In the genomic region with DNA sequence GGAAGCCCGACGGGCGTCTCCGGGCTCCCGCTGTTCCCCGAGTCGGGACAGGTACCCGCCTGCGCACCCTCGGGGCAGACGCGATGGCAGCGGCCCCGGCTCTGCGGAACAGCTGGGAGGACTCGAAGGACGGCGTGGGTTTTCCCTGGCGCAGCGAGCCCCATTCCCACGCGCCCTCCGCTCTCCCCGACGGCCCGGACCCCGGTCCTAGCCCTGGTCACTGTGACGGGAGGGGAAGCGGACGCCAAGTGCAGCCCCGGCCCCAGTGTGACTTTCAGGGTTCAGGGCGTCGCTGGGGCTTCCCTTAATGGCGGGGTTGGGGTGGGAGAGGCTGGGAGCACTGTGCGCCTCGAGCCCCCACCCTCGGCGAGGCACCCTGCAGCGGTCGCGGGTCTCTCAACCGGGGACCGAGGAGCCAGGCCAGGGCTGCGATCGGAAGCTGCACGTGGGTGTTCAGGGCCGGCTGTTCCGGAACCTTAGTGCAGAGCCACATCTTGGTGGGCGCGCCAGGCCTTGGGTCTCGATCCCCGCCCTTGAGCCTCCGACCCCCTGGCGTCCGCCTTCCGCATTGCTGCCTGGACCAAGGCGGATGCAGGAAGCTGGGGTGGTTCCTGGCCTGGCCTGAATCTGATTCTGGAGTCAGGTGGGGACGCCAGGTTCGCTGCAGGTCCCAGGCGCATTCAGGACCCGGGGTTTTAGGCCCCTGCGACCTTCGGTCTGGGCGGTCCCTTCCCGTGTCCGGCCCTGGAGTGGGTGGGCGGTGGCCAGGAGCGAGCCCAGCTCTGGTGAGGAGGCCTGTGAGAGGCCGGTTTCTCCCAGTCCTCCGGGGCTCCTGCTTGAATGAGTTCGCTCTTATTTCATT, we compare ENCODE assay signal across 8 cellular contexts. TPM values are rescaled to one million over a fixed set of nuclear protein-coding genes. Genes with fewer than 3 reads are reported as not detected.
DNase-seq lines count a peak whose midpoint lies in the region; ATAC-seq and TF ChIP-seq lines count a peak whose summit lies in the region.

No MANE protein-coding gene starts in this region.

- DNase-seq in BJ (ENCODE audit: low read depth) (no peak), WTC11 (ENCODE audit: low spot score) (peak; percentile 82), ecto neural progenitor cell (ENCODE audit: low spot score) (peak; percentile 63), natural killer cell (peak; percentile 48), AG08395 (ENCODE audit: low spot score) (no peak), DMS153 treated with DMSO at 0.1 percent for 48 hours (lab: John Stamatoyannopoulos, UW; ENCODE audit: unreplicated experiment) (no peak), DMS53 treated with DMSO at 0.1 percent for 48 hours (lab: John Stamatoyannopoulos, UW; ENCODE audit: unreplicated experiment) (no peak)
- DNase-seq in effector memory CD4-positive, alpha-beta T cell: no peak

- H3K36me3 ChIP-seq in BJ (ENCODE audit: control insufficient read depth, insufficient read depth, low read length): no peaks in the 10 kb centered on the region
- H3K36me3 ChIP-seq in effector memory CD4-positive, alpha-beta T cell (ENCODE audit: control insufficient read depth, insufficient read depth, low read length): no peaks in the 10 kb centered on the region

- intact Hi-C loops in natural killer cell (cut with micrococcal nuclease): loop anchor here (2.0 kb wide), 1 partner anchor 18 kb away; no protein-coding TSS in a partner anchor

- no peak overlapping the region for H3K4me3 ChIP-seq in BJ (ENCODE audit: low read depth, low read length)
- H3K4me3 ChIP-seq in effector memory CD4-positive, alpha-beta T cell (ENCODE audit: insufficient read depth, low read depth, low read length, poor library complexity, severe bottlenecking): no peak overlapping the region

- H3K4me1 ChIP-seq in effector memory CD4-positive, alpha-beta T cell (ENCODE audit: control insufficient read depth, insufficient read depth, low read length, poor library complexity, severe bottlenecking): peaks cover 4% of the 10 kb centered on the region

- H3K27ac Mint-ChIP-seq in WTC11: no peak overlapping the region
- H3K27ac Mint-ChIP-seq in natural killer cell: peak overlapping the region in 1 of 2 donors; percentile 22

- peak; percentile 57 for ATAC-seq in WTC11
- peak; percentile 49 to 60 (median 50) for ATAC-seq in natural killer cell

- H3K27ac ChIP-seq in effector memory CD4-positive, alpha-beta T cell (ENCODE audit: insufficient read depth, low read length, poor library complexity, severe bottlenecking): no peak overlapping the region

- peaks cover 8% of the 10 kb centered on the region; the same call in 1 of the 2 replicates for H3K9me3 Mint-ChIP-seq in WTC11
- H3K9me3 Mint-ChIP-seq in natural killer cell: no peaks in the 10 kb centered on the region

- TF ChIP-seq CTCF in BJ (IDR thresholded peaks at IDR 0.05; ENCODE audit: insufficient read depth, low read depth, low read length) (peak; percentile 38), WTC11 (IDR thresholded peaks at IDR 0.05) (no peak; the same call in 1 of the 2 replicates), natural killer cell (IDR thresholded peaks at IDR 0.05) (peak; percentile 55)

- H3K4me1 Mint-ChIP-seq in WTC11 (peaks cover 8% of the 10 kb centered on the region), natural killer cell (no peaks in the 10 kb centered on the region)

- H3K36me3 Mint-ChIP-seq in WTC11 (no peaks in the 10 kb centered on the region), natural killer cell (no peaks in the 10 kb centered on the region)

- CTCF ChIA-PET in BJ (lab: Yijun Ruan, JAX) (no interaction called here), WTC11 (lab: Charles Lee) (interaction anchor here (0.6 to 1.5 kb wide), 23 partner anchors 15 to 407 kb away, joined by 3 to 15 read pairs (median 3); a partner anchor contains a TSS)

- no peaks in the 10 kb centered on the region for H3K9me3 ChIP-seq in effector memory CD4-positive, alpha-beta T cell (ENCODE audit: control insufficient read depth, low read length)

- H3K27me3 ChIP-seq in BJ (ENCODE audit: control insufficient read depth, insufficient read depth, low read length): no peaks in the 10 kb centered on the region
- no peaks in the 10 kb centered on the region for H3K27me3 ChIP-seq in effector memory CD4-positive, alpha-beta T cell (replicated peaks; ENCODE audit: control insufficient read depth, insufficient read depth, low read length, poor library complexity, severe bottlenecking)

- H3K4me3 Mint-ChIP-seq in WTC11 (peak overlapping the region; percentile 54), natural killer cell (peak overlapping the region; percentile 69)

- POLR2A ChIA-PET in BJ (lab: Charles Lee) (no interaction called here), WTC11 (lab: Charles Lee) (interaction anchor here (0.6 to 1.0 kb wide), 2 partner anchors 18 to 56 kb away, joined by 3 to 4 read pairs; no protein-coding TSS in a partner anchor)

- H3K27me3 Mint-ChIP-seq in WTC11 (ENCODE audit: low read depth) (peaks cover 23% of the 10 kb centered on the region), natural killer cell (ENCODE audit: low read depth in 2 of 2) (no peaks in the 10 kb centered on the region)

TF ChIP-seq in WTC11, 78 proteins besides CTCF, POLR2A, EP300 and RAD21:
- TF ChIP-seq, protein P1, sequence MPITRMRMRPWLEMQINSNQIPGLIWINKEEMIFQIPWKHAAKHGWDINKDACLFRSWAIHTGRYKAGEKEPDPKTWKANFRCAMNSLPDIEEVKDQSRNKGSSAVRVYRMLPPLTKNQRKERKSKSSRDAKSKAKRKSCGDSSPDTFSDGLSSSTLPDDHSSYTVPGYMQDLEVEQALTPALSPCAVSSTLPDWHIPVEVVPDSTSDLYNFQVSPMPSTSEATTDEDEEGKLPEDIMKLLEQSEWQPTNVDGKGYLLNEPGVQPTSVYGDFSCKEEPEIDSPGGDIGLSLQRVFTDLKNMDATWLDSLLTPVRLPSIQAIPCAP (CRISPR knock-in tag; IDR thresholded peaks at IDR 0.05): no peak
- TF ChIP-seq, protein P2, sequence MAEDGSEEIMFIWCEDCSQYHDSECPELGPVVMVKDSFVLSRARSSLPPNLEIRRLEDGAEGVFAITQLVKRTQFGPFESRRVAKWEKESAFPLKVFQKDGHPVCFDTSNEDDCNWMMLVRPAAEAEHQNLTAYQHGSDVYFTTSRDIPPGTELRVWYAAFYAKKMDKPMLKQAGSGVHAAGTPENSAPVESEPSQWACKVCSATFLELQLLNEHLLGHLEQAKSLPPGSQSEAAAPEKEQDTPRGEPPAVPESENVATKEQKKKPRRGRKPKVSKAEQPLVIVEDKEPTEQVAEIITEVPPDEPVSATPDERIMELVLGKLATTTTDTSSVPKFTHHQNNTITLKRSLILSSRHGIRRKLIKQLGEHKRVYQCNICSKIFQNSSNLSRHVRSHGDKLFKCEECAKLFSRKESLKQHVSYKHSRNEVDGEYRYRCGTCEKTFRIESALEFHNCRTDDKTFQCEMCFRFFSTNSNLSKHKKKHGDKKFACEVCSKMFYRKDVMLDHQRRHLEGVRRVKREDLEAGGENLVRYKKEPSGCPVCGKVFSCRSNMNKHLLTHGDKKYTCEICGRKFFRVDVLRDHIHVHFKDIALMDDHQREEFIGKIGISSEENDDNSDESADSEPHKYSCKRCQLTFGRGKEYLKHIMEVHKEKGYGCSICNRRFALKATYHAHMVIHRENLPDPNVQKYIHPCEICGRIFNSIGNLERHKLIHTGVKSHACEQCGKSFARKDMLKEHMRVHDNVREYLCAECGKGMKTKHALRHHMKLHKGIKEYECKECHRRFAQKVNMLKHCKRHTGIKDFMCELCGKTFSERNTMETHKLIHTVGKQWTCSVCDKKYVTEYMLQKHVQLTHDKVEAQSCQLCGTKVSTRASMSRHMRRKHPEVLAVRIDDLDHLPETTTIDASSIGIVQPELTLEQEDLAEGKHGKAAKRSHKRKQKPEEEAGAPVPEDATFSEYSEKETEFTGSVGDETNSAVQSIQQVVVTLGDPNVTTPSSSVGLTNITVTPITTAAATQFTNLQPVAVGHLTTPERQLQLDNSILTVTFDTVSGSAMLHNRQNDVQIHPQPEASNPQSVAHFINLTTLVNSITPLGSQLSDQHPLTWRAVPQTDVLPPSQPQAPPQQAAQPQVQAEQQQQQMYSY (CRISPR knock-in tag; IDR thresholded peaks at IDR 0.05): peak; percentile 89

RNA-seq across cellular contexts. Expression of a gene that starts 3.5 kb away (rescaled TPM):
- polyA plus RNA-seq in BJ (2011; rRNA removed): not detected in 2 replicates
- not detected in 2 replicates for polyA minus RNA-seq in BJ (2011; rRNA and poly(A)+ RNA removed)
- 1.2 to 3.7 TPM (median 2.7 TPM) in 3 replicates for total RNA-seq in WTC11 (2021)
- not detected for total RNA-seq in natural killer cell

RNA-seq across cellular contexts. Expression of a gene that starts 19.2 kb away (rescaled TPM):
- not detected in 2 replicates for polyA plus RNA-seq in BJ (2011; rRNA removed)
- polyA minus RNA-seq in BJ (2011; rRNA and poly(A)+ RNA removed): not detected in 2 replicates
- total RNA-seq in WTC11 (2021) (2.3 TPM in 1 of 3 replicates, not detected in the others), natural killer cell (not detected)

RNA-seq across cellular contexts. Expression of a gene that starts 20.3 kb away (rescaled TPM):
- 0.28 and 0.53 TPM in 2 replicates for polyA plus RNA-seq in BJ (2011; rRNA removed)
- not detected in 2 replicates for polyA minus RNA-seq in BJ (2011; rRNA and poly(A)+ RNA removed)
- 1.1 to 1.5 TPM (median 1.4 TPM) in 3 replicates for total RNA-seq in WTC11 (2021)
- 1 to 10 TPM; 4.2 to 4.8 (median 4.6) TPM for total RNA-seq in natural killer cell

RNA-seq across cellular contexts. Expression of a gene that starts 39.1 kb away (rescaled TPM):
- polyA plus RNA-seq in BJ (2011; rRNA removed): 75.6 and 124 TPM in 2 replicates
- 21.2 and 31.1 TPM in 2 replicates for polyA minus RNA-seq in BJ (2011; rRNA and poly(A)+ RNA removed)
- total RNA-seq in WTC11 (2021) (139 to 162 TPM (median 161 TPM) in 3 replicates), natural killer cell (100 to 1,000 TPM; 114 to 145 (median 119) TPM)

RNA-seq across cellular contexts. Expression of a gene that starts 48.2 kb away (rescaled TPM):
- polyA plus RNA-seq in BJ (2011; rRNA removed): 0.34 and 0.75 TPM in 2 replicates
- polyA minus RNA-seq in BJ (2011; rRNA and poly(A)+ RNA removed): not detected in 2 replicates
- 9.6 to 9.9 TPM (median 9.8 TPM) in 3 replicates for total RNA-seq in WTC11 (2021)
- 10 to 100 TPM in 2 of 3 donors, 1 to 10 TPM in 1; 7.4 to 51.0 (median 26.7) TPM for total RNA-seq in natural killer cell

Comparison
In these comparisons a context has a peak if more than half of its experiments do, and no peak if none do; other contexts are left out.
1. DNase-seq: peak in WTC11 (single experiment), ecto neural progenitor cell (single experiment) and natural killer cell (single experiment); none in BJ (single experiment), AG08395 (single experiment), DMS153 treated with DMSO at 0.1 percent for 48 hours (single experiment), effector memory CD4-positive, alpha-beta T cell (0 of 3) and DMS53 treated with DMSO at 0.1 percent for 48 hours (single experiment).